Comparison of ENCODE assay signal across 8 cellular contexts in genomic region chr2:207166039-207166348, GRCh38. TPM values are rescaled to one million over a fixed set of nuclear protein-coding genes. Genes with fewer than 3 reads are reported as not detected.
DNase-seq lines count a peak whose midpoint lies in the region; ATAC-seq and TF ChIP-seq lines count a peak whose summit lies in the region.

No MANE protein-coding gene starts in this region.

- H3K9ac ChIP-seq in adipocyte (ENCODE audit: low read length) = peak overlapping the region; percentile 99

- intact Hi-C loops in Right ventricle myocardium inferior (cut with DNase I) = loop anchor here (2.0 to 10.0 kb wide), 5 partner anchors 21 to 361 kb away; no protein-coding TSS in a partner anchor
- intact Hi-C loops in testis (cut with DNase I; ENCODE audit: low total_unique reads) = no loop called here

- peak; percentile 100 for DNase-seq in GM06990 (ENCODE audit: extremely low read depth, insufficient read length)
- DNase-seq in NCI-H1105 (lab: John Stamatoyannopoulos, UW) = peak; percentile 95
- DNase-seq in SW480 (ENCODE audit: low spot score) = peak; percentile 98
- DNase-seq in adipocyte (ENCODE audit: low read depth) = peak; percentile 100
- DNase-seq in Right ventricle myocardium inferior (ENCODE audit: missing footprints) = peak; percentile 99
- DNase-seq in osteoblast (ENCODE audit: insufficient read length, low spot score, missing footprints) = peak; percentile 99
- DNase-seq in testis = peak; percentile 99

- no peak for TF ChIP-seq CTCF in GM06990 (IDR thresholded peaks at IDR 0.05; ENCODE audit: insufficient read depth, low read length, poor library complexity, severe bottlenecking)
- TF ChIP-seq CTCF in osteoblast (IDR thresholded peaks at IDR 0.05; ENCODE audit: extremely low read depth, low read depth, low read length) = no peak
- TF ChIP-seq CTCF in testis (IDR thresholded peaks at IDR 0.05) = no peak

- H4K20me1 ChIP-seq in osteoblast (ENCODE audit: insufficient read depth, low read length) = peaks cover 25% of the 10 kb centered on the region

- H3K4me1 ChIP-seq in adipocyte (ENCODE audit: control insufficient read depth, insufficient read depth, low read length) (peaks cover 49% of the 10 kb centered on the region), osteoblast (ENCODE audit: insufficient read depth, low read length) (peaks cover 35% of the 10 kb centered on the region), testis (peaks cover 19% of the 10 kb centered on the region)

- H3K4me3 ChIP-seq in GM06990 (replicated peaks; ENCODE audit: low read depth, low read length) (peak overlapping the region; percentile 85), adipocyte (ENCODE audit: low read length) (peak overlapping the region; percentile 91), osteoblast (ENCODE audit: insufficient read depth, low read length) (peak overlapping the region; percentile 82), testis (peak overlapping the region; percentile 90 to 91)

- H3K36me3 ChIP-seq in GM06990 (ENCODE audit: control insufficient read depth, insufficient read depth, low read length) = no peaks in the 10 kb centered on the region
- H3K36me3 ChIP-seq in adipocyte (ENCODE audit: control insufficient read depth, insufficient read depth, low read length, severe bottlenecking) = no peaks in the 10 kb centered on the region
- peaks cover 5% of the 10 kb centered on the region for H3K36me3 ChIP-seq in osteoblast (ENCODE audit: insufficient read depth, low read length)
- H3K36me3 ChIP-seq in testis (ENCODE audit: low read depth, missing control alignments) = no peaks in the 10 kb centered on the region

- H3K27me3 ChIP-seq in GM06990 (replicated peaks; ENCODE audit: control insufficient read depth, insufficient read depth, low read length) (no peaks in the 10 kb centered on the region), adipocyte (replicated peaks; ENCODE audit: control insufficient read depth, insufficient read depth, low read length) (no peaks in the 10 kb centered on the region), osteoblast (ENCODE audit: insufficient read depth, low read length) (no peaks in the 10 kb centered on the region), testis (no peaks in the 10 kb centered on the region)

- H2AFZ ChIP-seq in osteoblast (ENCODE audit: low read length) = no peak overlapping the region

- no peaks in the 10 kb centered on the region for H3K9me3 ChIP-seq in adipocyte (ENCODE audit: control insufficient read depth, low read length)
- H3K9me3 ChIP-seq in osteoblast (ENCODE audit: low read depth, low read length) = no peaks in the 10 kb centered on the region
- H3K9me3 ChIP-seq in testis = no peaks in the 10 kb centered on the region

- H3K27ac ChIP-seq in osteoblast (ENCODE audit: low read depth, low read length) (peak overlapping the region; percentile 95), testis (peak overlapping the region; percentile 100)

- no peak for TF ChIP-seq POLR2A in testis (IDR thresholded peaks at IDR 0.05)

- ATAC-seq in HG02623 (IDR thresholded peaks at IDR 0.05; ENCODE audit: unreplicated experiment) (peak; percentile 95), Right ventricle myocardium inferior (peak; percentile 93)

- H3K4me2 ChIP-seq in osteoblast (ENCODE audit: insufficient read depth, low read length) = peak overlapping the region; percentile 92

- 0 to 2% methylated on average over 3 to 17 of the region's 20 CpGs for WGBS in testis, 2 donors

- peaks cover 47% of the 10 kb centered on the region for H3K79me2 ChIP-seq in osteoblast (ENCODE audit: insufficient read depth, low read length)

RNA-seq across cellular contexts. Expression of gene KLF7, which starts 0.2 kb away (rescaled TPM):
- 25.3 TPM for total RNA-seq in Right ventricle myocardium inferior
- total RNA-seq in osteoblast = 31.1 and 38.9 TPM in 2 replicates
- 10 to 100 TPM; 21.1 to 23.2 TPM for total RNA-seq in testis
- polyA plus RNA-seq in testis (ENCODE audit: insufficient read depth, low read depth, low replicate concordance) = 15.1 TPM

Comparison
In these comparisons a context has a peak if more than half of its experiments do, and no peak if none do; other contexts are left out.
1. Peak in every context shown above with its lines: DNase-seq, ATAC-seq, H3K4me3 ChIP-seq and H3K27ac ChIP-seq.